1 cellular context compared by ENCODE assay signal in genomic region chr15:42508263-42508690, GRCh38.
TF ChIP-seq lines count a peak whose summit lies in the region.

No MANE protein-coding gene starts in this region.

TF ChIP-seq in GM23338, 12 proteins besides CTCF, POLR2A, EP300 and RAD21 (continued from another document):
- TF ChIP-seq REST (IDR thresholded peaks at IDR 0.05; ENCODE audit: unreplicated experiment), result no peak
- TF ChIP-seq ZNF462 (CRISPR knock-in tag; IDR thresholded peaks at IDR 0.05), result no peak
- no peak for TF ChIP-seq JUNB (IDR thresholded peaks at IDR 0.05; ENCODE audit: unreplicated experiment)
- no peak for TF ChIP-seq CREB1 (CRISPR knock-in tag; IDR thresholded peaks at IDR 0.05; ENCODE audit: low read depth)
- TF ChIP-seq NANOG (IDR thresholded peaks at IDR 0.05; ENCODE audit: borderline replicate concordance), result no peak
- TF ChIP-seq ZNF331 (CRISPR knock-in tag; IDR thresholded peaks at IDR 0.05; ENCODE audit: low read depth), result no peak
- no peak for TF ChIP-seq STAT1 (IDR thresholded peaks at IDR 0.05; ENCODE audit: unreplicated experiment)
